ENCODE assay signal across 24 cellular contexts in the genomic region with DNA sequence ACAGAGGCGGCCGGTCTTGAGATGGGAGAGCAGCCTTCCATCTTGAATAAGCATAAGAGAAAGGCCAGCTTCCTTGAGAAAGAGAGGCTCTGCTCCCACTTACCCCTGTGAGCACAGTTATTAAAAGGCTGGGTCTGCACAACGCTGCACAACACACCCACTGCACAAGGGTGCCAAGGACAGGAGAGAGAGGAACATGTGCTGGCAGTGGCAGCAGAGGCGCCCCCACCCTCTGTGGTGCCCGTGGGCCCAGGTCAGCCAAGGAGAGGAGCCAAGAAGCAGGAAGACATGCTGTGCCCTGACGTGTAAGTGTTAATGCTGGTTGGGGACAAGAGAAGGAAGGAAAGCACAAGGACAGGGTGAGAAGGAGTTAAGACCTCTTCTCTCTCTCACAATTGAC.
A peak's percentile ranks its signal among the peaks of the same experiment; 100 is the strongest.
DNase-seq lines count a peak whose midpoint lies in the region; ATAC-seq and TF ChIP-seq lines count a peak whose summit lies in the region.
"Had no signal": no experiment of that assay in that cellular context is flagged by ENCODE, and none has a peak within 500 bp of the region (broad histone marks: within the 10 kb centered on the region; RNA-seq: fewer than 3 reads in every experiment).

No MANE protein-coding gene starts in this region.

- DNase-seq in ascending aorta (ENCODE audit: low spot score in 2 of 2) (no peak), right atrium auricular region (ENCODE audit: low spot score) (no peak), sciatic nerve (ENCODE audit: low spot score) (no peak), activated gamma-delta T cell (lab: John Stamatoyannopoulos, UW) (no peak), foreskin fibroblast (no peak), UCSD-AML1 (lab: John Stamatoyannopoulos, UW; ENCODE audit: unreplicated experiment) (no peak)
- DNase-seq: ACHN; activated B cell treated with CpG ODN at 0.5 μM for 24 hours; activated CD4-positive, alpha-beta T cell treated with anti-CD3 and anti-CD28 coated beads, Interleukin-2, amount 50 U/mL, for 4 hours; activated CD8-positive, alpha-beta memory T cell treated with anti-CD3 and anti-CD28 coated beads, Interleukin-2, amount 50 U/mL, for 4 hours; body of pancreas; CD4-positive, alpha-beta T cell; endodermal cell; left cardiac atrium; MG63; NCI-H1436 treated with DMSO at 0.1 percent for 48 hours; NCI-H2171 treated with DMSO at 0.1 percent for 48 hours; small intestine; stimulated activated naive CD4-positive, alpha-beta T cell; T1000; transverse colon had no signal

- peaks cover 56 to 95% (median 62%) of the 10 kb centered on the region in 10 experiments for H3K4me1 ChIP-seq in BLaER1 treated with 17β-estradiol and CSF1 and Interleukin-3, amounts not matched to agents 10 nM and 100 nM
- H3K4me1 ChIP-seq in ascending aorta = peaks cover 10 to 22% of the 10 kb centered on the region in 2 donors
- H3K4me1 ChIP-seq in right atrium auricular region = peaks cover 3 to 38% of the 10 kb centered on the region in 2 donors
- H3K4me1 ChIP-seq: body of pancreas had no signal

- H3K27me3 ChIP-seq in BLaER1 treated with 17β-estradiol and CSF1 and Interleukin-3, amounts not matched to agents 10 nM and 100 nM = no peaks in the 10 kb centered on the region
- H3K27me3 ChIP-seq in ascending aorta (no peaks in the 10 kb centered on the region), right atrium auricular region (no peaks in the 10 kb centered on the region)
- H3K27me3 ChIP-seq: body of pancreas, MG63, transverse colon had no signal

- intact Hi-C loops in ascending aorta (cut with DNase I) (no loop called here), sciatic nerve (cut with DNase I) (no loop called here)

- H3K27ac ChIP-seq in BLaER1 treated with 17β-estradiol and CSF1 and Interleukin-3, amounts not matched to agents 10 nM and 100 nM = peak overlapping the region in 9 of 11 experiments; percentile 4 to 72 (median 43); a peak in 14 of 22 replicates
- H3K27ac ChIP-seq in ascending aorta = peak overlapping the region; percentile 18 to 36
- peak overlapping the region; percentile 31 to 45 for H3K27ac ChIP-seq in right atrium auricular region
- H3K27ac ChIP-seq: body of pancreas had no signal

- peaks cover 15 to 26% (median 18%) of the 10 kb centered on the region in 11 experiments for H3K9me3 ChIP-seq in BLaER1 treated with 17β-estradiol and CSF1 and Interleukin-3, amounts not matched to agents 10 nM and 100 nM (replicated peaks in 1 of 11)
- H3K9me3 ChIP-seq in ascending aorta (no peaks in the 10 kb centered on the region), right atrium auricular region (no peaks in the 10 kb centered on the region)
- H3K9me3 ChIP-seq: body of pancreas, MG63, transverse colon had no signal

- no peaks in the 10 kb centered on the region for H4K20me1 ChIP-seq in BLaER1 treated with 17β-estradiol and CSF1 and Interleukin-3, amounts not matched to agents 10 nM and 100 nM

- TF ChIP-seq CTCF in ascending aorta (IDR thresholded peaks at IDR 0.05) (no peak), right atrium auricular region (IDR thresholded peaks at IDR 0.05) (no peak), foreskin fibroblast (IDR thresholded peaks at IDR 0.05; ENCODE audit: low read depth, low read length) (no peak)

- ATAC-seq in sciatic nerve = peak; percentile 12
- no peak for ATAC-seq in GM19463 (IDR thresholded peaks at IDR 0.05; ENCODE audit: unreplicated experiment)
- ATAC-seq: activated T-helper 17 cell treated with anti-CD3 and anti-CD28 coated beads, Interleukin-2, amount 50 U/mL, for 72 hours; body of pancreas had no signal

- H3K4me3 ChIP-seq in BLaER1 treated with 17β-estradiol and CSF1 and Interleukin-3, amounts not matched to agents 10 nM and 100 nM = no peak overlapping the region
- no peak overlapping the region for H3K4me3 ChIP-seq in ascending aorta
- no peak overlapping the region for H3K4me3 ChIP-seq in right atrium auricular region
- no peak overlapping the region for H3K4me3 ChIP-seq in foreskin fibroblast (ENCODE audit: low read depth in 1 of 2, low read length in 2 of 2)
- H3K4me3 ChIP-seq: body of pancreas, MG63, transverse colon had no signal

- H3K9ac ChIP-seq in BLaER1 treated with 17β-estradiol and CSF1 and Interleukin-3, amounts not matched to agents 10 nM and 100 nM = peak overlapping the region in 8 of 11 experiments; percentile 10 to 63 (median 22); a peak in 7 of 22 replicates

- H3K36me3 ChIP-seq in BLaER1 treated with 17β-estradiol and CSF1 and Interleukin-3, amounts not matched to agents 10 nM and 100 nM = peaks cover 7 to 31% (median 11%) of the 10 kb centered on the region in 11 experiments; a peak in 15 of 22 replicates
- H3K36me3 ChIP-seq in ascending aorta (no peaks in the 10 kb centered on the region), right atrium auricular region (peaks cover 6% of the 10 kb centered on the region)
- H3K36me3 ChIP-seq: MG63, transverse colon had no signal

- H3K4me2 ChIP-seq in BLaER1 treated with 17β-estradiol and CSF1 and Interleukin-3, amounts not matched to agents 10 nM and 100 nM = peak overlapping the region; percentile 57 to 88 (median 80)
